Comparison of ENCODE assay signal across 23 cellular contexts in the genomic region with DNA sequence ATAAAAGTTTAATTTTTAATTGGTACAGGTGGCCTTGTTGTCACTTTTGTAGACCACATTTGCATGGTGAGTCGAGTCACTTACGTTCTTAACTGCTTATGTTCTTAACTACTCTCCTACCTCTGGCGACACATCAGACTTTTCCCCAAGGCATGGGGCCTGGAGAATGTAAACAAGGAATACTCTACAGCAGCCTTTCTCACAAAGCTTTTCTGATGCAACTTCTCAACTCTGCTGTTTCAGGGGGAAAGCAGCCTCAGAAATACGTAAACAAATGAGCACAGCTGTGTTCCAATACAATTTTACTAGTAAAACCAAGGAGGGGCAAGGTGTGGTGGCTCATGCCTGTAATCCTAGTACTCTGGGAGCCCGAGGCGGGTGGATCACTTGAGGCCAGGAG. TPM values are rescaled to one million over a fixed set of nuclear protein-coding genes. Genes with fewer than 3 reads are reported as not detected.
DNase-seq lines count a peak whose midpoint lies in the region; ATAC-seq and TF ChIP-seq lines count a peak whose summit lies in the region.
"Had no signal": no experiment of that assay in that cellular context is flagged by ENCODE, and none has a peak within 500 bp of the region (broad histone marks: within the 10 kb centered on the region; RNA-seq: fewer than 3 reads in every experiment).

No MANE protein-coding gene starts in this region.

- H3K23ac ChIP-seq in mesendoderm (ENCODE audit: low read length) = no peak overlapping the region

- peaks cover 26% of the 10 kb centered on the region for H3K79me2 ChIP-seq in mesendoderm (ENCODE audit: control insufficient read depth, insufficient read depth, low read length)

- H3K9me3 Mint-ChIP-seq in activated CD8-positive, alpha-beta T cell treated with anti-CD3 and anti-CD28 coated beads for 36 hours = no peaks in the 10 kb centered on the region
- H3K9me3 Mint-ChIP-seq in activated CD8-positive, alpha-beta T cell treated with anti-CD3 and anti-CD28 coated beads, Interleukin-2, amount 10 ng/mL, durations not matched to agents 7 days and 5 days (ENCODE audit: insufficient read depth) = no peaks in the 10 kb centered on the region
- H3K9me3 Mint-ChIP-seq: CD4-positive, CD25-positive, alpha-beta regulatory T cell; HFFc6 had no signal

- intact Hi-C loops in activated CD8-positive, alpha-beta T cell treated with anti-CD3 and anti-CD28 coated beads for 36 hours (cut with micrococcal nuclease) = no loop called here

- H3K56ac ChIP-seq in mesendoderm (ENCODE audit: low read length) = no peak overlapping the region

- H3K4me3 Mint-ChIP-seq in activated CD8-positive, alpha-beta T cell treated with anti-CD3 and anti-CD28 coated beads for 36 hours = no peak overlapping the region
- H3K4me3 Mint-ChIP-seq in activated CD8-positive, alpha-beta T cell treated with anti-CD3 and anti-CD28 coated beads, Interleukin-2, amount 10 ng/mL, durations not matched to agents 7 days and 5 days = no peak overlapping the region
- H3K4me3 Mint-ChIP-seq in T-helper 17 cell = no peak overlapping the region
- H3K4me3 Mint-ChIP-seq: HFFc6 had no signal

- H2AK5ac ChIP-seq in mesendoderm (ENCODE audit: low read length) = no peak overlapping the region

- ATAC-seq in activated CD8-positive, alpha-beta T cell treated with anti-CD3 and anti-CD28 coated beads for 36 hours = no peak
- no peak for ATAC-seq in activated CD8-positive, alpha-beta T cell treated with anti-CD3 and anti-CD28 coated beads, Interleukin-2, amount 10 ng/mL, durations not matched to agents 7 days and 5 days
- no peak for ATAC-seq in T-helper 17 cell
- no peak for ATAC-seq in GM21526 (IDR thresholded peaks at IDR 0.05; ENCODE audit: low FRiP score, unreplicated experiment)
- ATAC-seq in GM19328 (IDR thresholded peaks at IDR 0.05; ENCODE audit: unreplicated experiment) = no peak

- no peak overlapping the region for H3K4me2 ChIP-seq in mesendoderm (ENCODE audit: low read length)
- H3K4me2 ChIP-seq: SK-N-SH had no signal

- TF ChIP-seq CTCF in activated CD8-positive, alpha-beta T cell treated with anti-CD3 and anti-CD28 coated beads for 36 hours (IDR thresholded peaks at IDR 0.05) = no peak
- no peak for TF ChIP-seq CTCF in AG04450 (IDR thresholded peaks at IDR 0.05; ENCODE audit: low read depth, low read length)

- H3K4ac ChIP-seq in mesendoderm (ENCODE audit: low read depth, low read length) = no peak overlapping the region

- peak overlapping the region; percentile 80 for H3K27ac ChIP-seq in AG04450 (ENCODE audit: low read depth, low read length)
- no peak overlapping the region for H3K27ac ChIP-seq in mesendoderm (ENCODE audit: low read depth, low read length)
- H3K27ac ChIP-seq: 22Rv1 had no signal

- POLR2A ChIA-PET in activated CD8-positive, alpha-beta T cell treated with anti-CD3 and anti-CD28 coated beads for 36 hours (lab: Charles Lee) = interaction anchor here (6.9 kb wide), 1 partner anchor 11 kb away, joined by 67 read pairs; no protein-coding TSS in a partner anchor
- POLR2A ChIA-PET in activated CD8-positive, alpha-beta T cell treated with anti-CD3 and anti-CD28 coated beads, Interleukin-2, amount 10 ng/mL, durations not matched to agents 7 days and 5 days (lab: Charles Lee) = interaction anchor here (0.6 kb wide), 1 partner anchor 175 kb away, joined by 3 read pairs; no protein-coding TSS in a partner anchor
- POLR2A ChIA-PET in AG04450 (lab: Yijun Ruan, JAX) = interaction anchor here (1.0 kb wide), 1 partner anchor 114 kb away, joined by 3 read pairs; no protein-coding TSS in a partner anchor

- H2BK120ac ChIP-seq in mesendoderm (ENCODE audit: low read depth, low read length) = no peak overlapping the region

- H3K9me3 ChIP-seq in AG04450 (ENCODE audit: control insufficient read depth, insufficient read depth, low read length) (no peaks in the 10 kb centered on the region), T-helper 17 cell (ENCODE audit: control insufficient read depth, low read length, poor library complexity, severe bottlenecking) (no peaks in the 10 kb centered on the region)
- H3K9me3 ChIP-seq: SK-N-SH had no signal

- no peaks in the 10 kb centered on the region for H3K27me3 Mint-ChIP-seq in activated CD8-positive, alpha-beta T cell treated with anti-CD3 and anti-CD28 coated beads for 36 hours
- H3K27me3 Mint-ChIP-seq in activated CD8-positive, alpha-beta T cell treated with anti-CD3 and anti-CD28 coated beads, Interleukin-2, amount 10 ng/mL, durations not matched to agents 7 days and 5 days (ENCODE audit: low read depth) = no peaks in the 10 kb centered on the region
- no peaks in the 10 kb centered on the region for H3K27me3 Mint-ChIP-seq in T-helper 17 cell
- H3K27me3 Mint-ChIP-seq: CD4-positive, CD25-positive, alpha-beta regulatory T cell had no signal

- H3K4me3 ChIP-seq in AG04450 (ENCODE audit: low read depth, low read length) (no peak overlapping the region), mesendoderm (ENCODE audit: low read length) (no peak overlapping the region)

- WGBS in mesendoderm (ENCODE audit: extremely low coverage, insufficient coverage, low lambda C conversion rate) = no CpG with 5 or more reads among the region's 6 CpGs

- no peak overlapping the region for H2BK15ac ChIP-seq in mesendoderm (replicated peaks; ENCODE audit: low read depth)

- no peak overlapping the region for H2BK5ac ChIP-seq in mesendoderm (ENCODE audit: low read length)

- H3K4me1 ChIP-seq in mesendoderm (ENCODE audit: control insufficient read depth, low read depth, low read length) = no peaks in the 10 kb centered on the region

- H3K18ac ChIP-seq in mesendoderm (ENCODE audit: low read length) = no peak overlapping the region

- CTCF ChIA-PET in activated CD8-positive, alpha-beta T cell treated with anti-CD3 and anti-CD28 coated beads for 36 hours (lab: Charles Lee) = no interaction called here
- CTCF ChIA-PET in activated CD8-positive, alpha-beta T cell treated with anti-CD3 and anti-CD28 coated beads, Interleukin-2, amount 10 ng/mL, durations not matched to agents 7 days and 5 days (lab: Charles Lee) = interaction anchor here (1.3 to 1.8 kb wide), 3 partner anchors 8 to 17 kb away, joined by 3 to 6 read pairs (median 4); partner anchors contain the start of gene ADAT1
- CTCF ChIA-PET in AG04450 (lab: Charles Lee) = interaction anchor here (1.3 kb wide), 1 partner anchor 123 kb away, joined by 3 read pairs; no protein-coding TSS in a partner anchor

- no peaks in the 10 kb centered on the region for H3K27me3 ChIP-seq in AG04450 (ENCODE audit: control insufficient read depth, insufficient read depth, low read length)
- no peaks in the 10 kb centered on the region for H3K27me3 ChIP-seq in mesendoderm (ENCODE audit: insufficient read depth, low read length, poor library complexity)

- DNase-seq in activated CD8-positive, alpha-beta T cell treated with anti-CD3 and anti-CD28 coated beads for 36 hours = no peak
- no peak for DNase-seq in activated CD8-positive, alpha-beta T cell treated with anti-CD3 and anti-CD28 coated beads, Interleukin-2, amount 10 ng/mL, durations not matched to agents 7 days and 5 days
- DNase-seq in AG04450 (ENCODE audit: low read depth, low spot score) (peak; percentile 55), T-helper 17 cell (no peak), mesendoderm (peak; percentile 27), hippocampal formation (lab: John Stamatoyannopoulos, UW) (no peak)
- DNase-seq: CD4-positive, CD25-positive, alpha-beta regulatory T cell; COR-L47; DMS 273 treated with DMSO at 0.1 percent for 48 hours; DND-41; GF-D8; HFFc6; KG1; MV-4-11; NCI-H1694 treated with DMSO at 0.1 percent for 48 hours; NCI-H510A treated with DMSO at 0.1 percent for 48 hours; NCI-H774; SHP77 treated with DMSO at 0.1 percent for 48 hours; SK-N-SH had no signal

- H3K36me3 ChIP-seq in mesendoderm (ENCODE audit: control insufficient read depth, insufficient read depth, low read length) = peaks cover 17% of the 10 kb centered on the region

- peak overlapping the region; percentile 70 for H3K27ac Mint-ChIP-seq in activated CD8-positive, alpha-beta T cell treated with anti-CD3 and anti-CD28 coated beads for 36 hours
- H3K27ac Mint-ChIP-seq in activated CD8-positive, alpha-beta T cell treated with anti-CD3 and anti-CD28 coated beads, Interleukin-2, amount 10 ng/mL, durations not matched to agents 7 days and 5 days = no peak overlapping the region
- peak overlapping the region; percentile 49 for H3K27ac Mint-ChIP-seq in T-helper 17 cell
- H3K27ac Mint-ChIP-seq: CD4-positive, CD25-positive, alpha-beta regulatory T cell; HFFc6 had no signal

- H3K36me3 Mint-ChIP-seq in activated CD8-positive, alpha-beta T cell treated with anti-CD3 and anti-CD28 coated beads for 36 hours (ENCODE audit: low read depth) = peaks cover 77% of the 10 kb centered on the region
- H3K36me3 Mint-ChIP-seq in activated CD8-positive, alpha-beta T cell treated with anti-CD3 and anti-CD28 coated beads, Interleukin-2, amount 10 ng/mL, durations not matched to agents 7 days and 5 days (ENCODE audit: low read depth) = peaks cover 79% of the 10 kb centered on the region
- peaks cover 6% of the 10 kb centered on the region for H3K36me3 Mint-ChIP-seq in T-helper 17 cell (ENCODE audit: low read depth)

- H3K79me1 ChIP-seq in mesendoderm (ENCODE audit: low read length) = peaks cover 14% of the 10 kb centered on the region

- no peak overlapping the region for H4K5ac ChIP-seq in mesendoderm (ENCODE audit: low read length)

- H4K8ac ChIP-seq in mesendoderm (ENCODE audit: low read depth, low read length) = no peak overlapping the region

- peaks cover 44% of the 10 kb centered on the region for H3K4me1 Mint-ChIP-seq in activated CD8-positive, alpha-beta T cell treated with anti-CD3 and anti-CD28 coated beads for 36 hours (ENCODE audit: low read depth)
- H3K4me1 Mint-ChIP-seq in activated CD8-positive, alpha-beta T cell treated with anti-CD3 and anti-CD28 coated beads, Interleukin-2, amount 10 ng/mL, durations not matched to agents 7 days and 5 days (ENCODE audit: low read depth) = peaks cover 32% of the 10 kb centered on the region
- peaks cover 27% of the 10 kb centered on the region for H3K4me1 Mint-ChIP-seq in T-helper 17 cell

- no peak overlapping the region for H3K9ac ChIP-seq in mesendoderm (ENCODE audit: low read length)
- H3K9ac ChIP-seq: SK-N-SH had no signal

RNA-seq across cellular contexts. Expression of gene KARS1, which starts 6.9 kb away (rescaled TPM):
- total RNA-seq in activated CD8-positive, alpha-beta T cell treated with anti-CD3 and anti-CD28 coated beads for 36 hours = 100 to 1,000 TPM; 320 to 335 TPM
- 100 to 1,000 TPM; 208 TPM for total RNA-seq in activated CD8-positive, alpha-beta T cell treated with anti-CD3 and anti-CD28 coated beads, Interleukin-2, amount 10 ng/mL, durations not matched to agents 7 days and 5 days
- polyA plus RNA-seq in AG04450 (2011; rRNA removed) = 190 and 203 TPM in 2 replicates
- polyA minus RNA-seq in AG04450 (2011; rRNA and poly(A)+ RNA removed) = 84.9 and 101 TPM in 2 replicates
- 100 to 1,000 TPM; 160 to 161 TPM for total RNA-seq in T-helper 17 cell
- polyA plus RNA-seq in mesendoderm (2013, experiment 1 of 2) = 182 TPM
- 183 TPM for polyA plus RNA-seq in mesendoderm (2013, experiment 2 of 2)

RNA-seq across cellular contexts. Expression of gene TERF2IP, which starts 7.0 kb away (rescaled TPM):
- 10 to 100 TPM; 66.3 to 68.1 TPM for total RNA-seq in activated CD8-positive, alpha-beta T cell treated with anti-CD3 and anti-CD28 coated beads for 36 hours
- total RNA-seq in activated CD8-positive, alpha-beta T cell treated with anti-CD3 and anti-CD28 coated beads, Interleukin-2, amount 10 ng/mL, durations not matched to agents 7 days and 5 days = 10 to 100 TPM; 61.4 to 63.2 TPM
- 41.4 and 59.5 TPM in 2 replicates for polyA plus RNA-seq in AG04450 (2011; rRNA removed)
- 8.8 and 12.2 TPM in 2 replicates for polyA minus RNA-seq in AG04450 (2011; rRNA and poly(A)+ RNA removed)
- 100 to 1,000 TPM in 1 of 2 donors, 10 to 100 TPM in 1; 98.1 to 107 TPM for total RNA-seq in T-helper 17 cell
- polyA plus RNA-seq in mesendoderm (2013, experiment 1 of 2) = 12.2 TPM
- 11.7 TPM for polyA plus RNA-seq in mesendoderm (2013, experiment 2 of 2)

RNA-seq across cellular contexts. Expression of gene ADAT1, which starts 17.5 kb away (rescaled TPM):
- total RNA-seq in activated CD8-positive, alpha-beta T cell treated with anti-CD3 and anti-CD28 coated beads for 36 hours = 10 to 100 TPM; 41.7 to 43.6 TPM
- total RNA-seq in activated CD8-positive, alpha-beta T cell treated with anti-CD3 and anti-CD28 coated beads, Interleukin-2, amount 10 ng/mL, durations not matched to agents 7 days and 5 days = 10 to 100 TPM; 51.8 to 51.9 TPM
- 32.2 and 32.5 TPM in 2 replicates for polyA plus RNA-seq in AG04450 (2011; rRNA removed)
- 24.2 and 31.7 TPM in 2 replicates for polyA minus RNA-seq in AG04450 (2011; rRNA and poly(A)+ RNA removed)
- 10 to 100 TPM; 57.9 to 64.1 TPM for total RNA-seq in T-helper 17 cell
- polyA plus RNA-seq in mesendoderm (2013, experiment 1 of 2) = 28.3 TPM
- 28.9 TPM for polyA plus RNA-seq in mesendoderm (2013, experiment 2 of 2)

RNA-seq across cellular contexts. Expression of gene CPHXL2, which starts 36.2 kb away (rescaled TPM):
- total RNA-seq in activated CD8-positive, alpha-beta T cell treated with anti-CD3 and anti-CD28 coated beads for 36 hours = not detected
- total RNA-seq in activated CD8-positive, alpha-beta T cell treated with anti-CD3 and anti-CD28 coated beads, Interleukin-2, amount 10 ng/mL, durations not matched to agents 7 days and 5 days = not detected
- not detected in 2 replicates for polyA plus RNA-seq in AG04450 (2011; rRNA removed)
- not detected in 2 replicates for polyA minus RNA-seq in AG04450 (2011; rRNA and poly(A)+ RNA removed)
- total RNA-seq in T-helper 17 cell = not detected
- not detected for polyA plus RNA-seq in mesendoderm (2013, experiment 1 of 2)
- not detected for polyA plus RNA-seq in mesendoderm (2013, experiment 2 of 2)
- total RNA-seq: CD4-positive, CD25-positive, alpha-beta regulatory T cell; HFFc6; RPMI7951 had no signal
- polyA plus RNA-seq: CD4-positive, CD25-positive, alpha-beta regulatory T cell; SK-N-SH had no signal

Comparison
In these comparisons a context has a peak if more than half of its experiments do, and no peak if none do; other contexts are left out.
1. DNase-seq: peak in AG04450 (single experiment) and mesendoderm (single experiment); none in activated CD8-positive, alpha-beta T cell treated with anti-CD3 and anti-CD28 coated beads for 36 hours (single experiment), activated CD8-positive, alpha-beta T cell treated with anti-CD3 and anti-CD28 coated beads, Interleukin-2, amount 10 ng/mL, durations not matched to agents 7 days and 5 days (single experiment), T-helper 17 cell (0 of 3) and hippocampal formation (0 of 2).